ENCODE assay signal across 2 cellular contexts in the genomic region with DNA sequence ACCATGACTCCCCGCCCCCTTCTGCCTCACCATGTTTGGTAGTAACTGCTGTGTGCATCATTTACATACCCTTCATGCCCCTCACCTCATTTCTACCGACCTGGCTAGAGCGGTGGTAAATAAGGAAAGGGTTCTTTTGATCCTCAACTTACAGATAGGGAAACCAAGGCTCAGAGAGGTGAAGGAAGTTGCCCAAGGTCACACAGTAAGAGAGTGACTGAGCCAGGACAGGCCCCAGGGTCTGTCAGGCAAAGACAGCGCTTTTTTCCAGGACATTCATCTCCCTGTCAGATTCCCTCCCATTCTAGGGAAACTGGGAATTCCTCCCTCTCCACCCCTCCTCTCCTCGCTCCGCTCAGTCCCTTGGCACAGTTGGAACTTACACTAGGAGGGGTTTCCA.
TF ChIP-seq lines count a peak whose summit lies in the region.

No MANE protein-coding gene starts in this region.

TF ChIP-seq in A549, 52 proteins besides CTCF, POLR2A, EP300 and RAD21 (continued from another document):
- peak; percentile 6 for TF ChIP-seq ZFP36 (IDR thresholded peaks at IDR 0.05; ENCODE audit: borderline replicate concordance, partially characterized antibody)

TF ChIP-seq in neural cell, 6 proteins besides CTCF, POLR2A, EP300 and RAD21 (continued from another document):
- TF ChIP-seq, protein P1, sequence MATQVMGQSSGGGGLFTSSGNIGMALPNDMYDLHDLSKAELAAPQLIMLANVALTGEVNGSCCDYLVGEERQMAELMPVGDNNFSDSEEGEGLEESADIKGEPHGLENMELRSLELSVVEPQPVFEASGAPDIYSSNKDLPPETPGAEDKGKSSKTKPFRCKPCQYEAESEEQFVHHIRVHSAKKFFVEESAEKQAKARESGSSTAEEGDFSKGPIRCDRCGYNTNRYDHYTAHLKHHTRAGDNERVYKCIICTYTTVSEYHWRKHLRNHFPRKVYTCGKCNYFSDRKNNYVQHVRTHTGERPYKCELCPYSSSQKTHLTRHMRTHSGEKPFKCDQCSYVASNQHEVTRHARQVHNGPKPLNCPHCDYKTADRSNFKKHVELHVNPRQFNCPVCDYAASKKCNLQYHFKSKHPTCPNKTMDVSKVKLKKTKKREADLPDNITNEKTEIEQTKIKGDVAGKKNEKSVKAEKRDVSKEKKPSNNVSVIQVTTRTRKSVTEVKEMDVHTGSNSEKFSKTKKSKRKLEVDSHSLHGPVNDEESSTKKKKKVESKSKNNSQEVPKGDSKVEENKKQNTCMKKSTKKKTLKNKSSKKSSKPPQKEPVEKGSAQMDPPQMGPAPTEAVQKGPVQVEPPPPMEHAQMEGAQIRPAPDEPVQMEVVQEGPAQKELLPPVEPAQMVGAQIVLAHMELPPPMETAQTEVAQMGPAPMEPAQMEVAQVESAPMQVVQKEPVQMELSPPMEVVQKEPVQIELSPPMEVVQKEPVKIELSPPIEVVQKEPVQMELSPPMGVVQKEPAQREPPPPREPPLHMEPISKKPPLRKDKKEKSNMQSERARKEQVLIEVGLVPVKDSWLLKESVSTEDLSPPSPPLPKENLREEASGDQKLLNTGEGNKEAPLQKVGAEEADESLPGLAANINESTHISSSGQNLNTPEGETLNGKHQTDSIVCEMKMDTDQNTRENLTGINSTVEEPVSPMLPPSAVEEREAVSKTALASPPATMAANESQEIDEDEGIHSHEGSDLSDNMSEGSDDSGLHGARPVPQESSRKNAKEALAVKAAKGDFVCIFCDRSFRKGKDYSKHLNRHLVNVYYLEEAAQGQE (IDR thresholded peaks at IDR 0.05; ENCODE audit: borderline replicate concordance), result no peak
- TF ChIP-seq TAF1 (IDR thresholded peaks at IDR 0.05; ENCODE audit: low read depth) (no peak), EZH2 (IDR thresholded peaks at IDR 0.05; ENCODE audit: borderline replicate concordance, insufficient read depth, low read length, poor library complexity, severe bottlenecking) (no peak)
